1 cellular context compared by ENCODE assay signal in the genomic region with DNA sequence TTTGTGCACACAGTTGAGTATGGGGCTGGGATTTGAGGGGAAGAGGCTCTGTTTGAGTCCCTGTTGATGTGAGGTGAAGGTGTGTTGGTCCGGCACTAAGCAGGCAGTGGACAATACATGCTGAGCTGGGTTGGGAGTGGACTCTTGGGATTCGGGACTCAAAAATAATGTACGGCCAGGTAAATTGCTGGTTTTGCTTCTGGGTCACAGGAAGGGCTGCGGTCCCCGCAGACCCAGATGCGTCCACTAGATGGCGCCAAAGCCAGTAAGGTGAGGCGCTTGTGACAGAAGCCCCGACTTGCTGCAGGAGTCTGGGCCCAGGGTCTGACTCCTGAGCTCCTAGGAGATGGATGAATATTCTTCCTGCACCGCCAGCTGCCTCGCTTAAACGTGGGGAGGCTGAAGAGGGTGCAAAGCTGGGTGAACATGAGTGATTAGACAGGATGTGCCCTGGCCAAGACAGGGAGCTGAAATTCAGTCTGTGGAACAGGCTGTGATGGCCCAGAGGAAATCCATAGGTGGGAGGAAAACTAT.
A peak's percentile ranks its signal among the peaks of the same experiment; 100 is the strongest.
TF ChIP-seq lines count a peak whose summit lies in the region.

No MANE protein-coding gene starts in this region.

TF ChIP-seq in HEK293, 187 proteins besides CTCF, POLR2A, EP300 and RAD21 (continued from another document and continues in another):
- TF ChIP-seq, protein P1, sequence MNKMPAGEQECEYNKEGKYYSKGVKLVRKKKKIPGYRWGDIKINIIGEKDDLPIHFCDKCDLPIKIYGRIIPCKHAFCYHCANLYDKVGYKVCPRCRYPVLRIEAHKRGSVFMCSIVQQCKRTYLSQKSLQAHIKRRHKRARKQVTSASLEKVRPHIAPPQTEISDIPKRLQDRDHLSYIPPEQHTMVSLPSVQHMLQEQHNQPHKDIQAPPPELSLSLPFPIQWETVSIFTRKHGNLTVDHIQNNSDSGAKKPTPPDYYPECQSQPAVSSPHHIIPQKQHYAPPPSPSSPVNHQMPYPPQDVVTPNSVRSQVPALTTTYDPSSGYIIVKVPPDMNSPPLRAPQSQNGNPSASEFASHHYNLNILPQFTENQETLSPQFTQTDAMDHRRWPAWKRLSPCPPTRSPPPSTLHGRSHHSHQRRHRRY (tag by site-specific recombination; IDR thresholded peaks at IDR 0.05), result no peak
- TF ChIP-seq ZNF629 (tag by site-specific recombination; IDR thresholded peaks at IDR 0.05) (0 out of 2 replicates have a peak, but pooled peaks have one; percentile 28), ZNF175 (tag by site-specific recombination; IDR thresholded peaks at IDR 0.05) (no peak), MEIS1 (CRISPR knock-in tag; IDR thresholded peaks at IDR 0.05; ENCODE audit: borderline replicate concordance) (no peak), ZNF624 (tag by site-specific recombination; IDR thresholded peaks at IDR 0.05) (no peak), ZFHX2 (tag by site-specific recombination; conservative IDR thresholded peaks at IDR 0.05) (no peak), ZNF302 (tag by site-specific recombination; IDR thresholded peaks at IDR 0.05; ENCODE audit: low read depth) (no peak), ZNF76 (tag by site-specific recombination; IDR thresholded peaks at IDR 0.05; ENCODE audit: borderline replicate concordance, low read depth) (no peak), ZNF19 (tag by site-specific recombination; IDR thresholded peaks at IDR 0.05; ENCODE audit: low read depth) (no peak), ZNF184 (tag by site-specific recombination; IDR thresholded peaks at IDR 0.05) (no peak), ZNF2 (tag by site-specific recombination; IDR thresholded peaks at IDR 0.05) (peak; percentile 76; the same call in 1 of the 2 replicates), ZFP69B (tag by site-specific recombination; IDR thresholded peaks at IDR 0.05) (0 out of 2 replicates have a peak, but pooled peaks have one; percentile 58), ZNF654 (tag by site-specific recombination; IDR thresholded peaks at IDR 0.05; ENCODE audit: low read depth) (peak; percentile 97), ZNF157 (tag by site-specific recombination; IDR thresholded peaks at IDR 0.05) (no peak), ZNF140 (tag by site-specific recombination; IDR thresholded peaks at IDR 0.05) (no peak), GLIS2 (tag by site-specific recombination; IDR thresholded peaks at IDR 0.05) (no peak), KLF7 (tag by site-specific recombination; IDR thresholded peaks at IDR 0.05; ENCODE audit: borderline replicate concordance) (no peak), ZNF549 (tag by site-specific recombination; IDR thresholded peaks at IDR 0.05) (no peak), YY2 (tag by site-specific recombination; IDR thresholded peaks at IDR 0.05) (no peak; the same call in 1 of the 2 replicates), ZBTB17 (tag by site-specific recombination; IDR thresholded peaks at IDR 0.05) (peak; percentile 86), ZNF600 (tag by site-specific recombination; IDR thresholded peaks at IDR 0.05) (peak; percentile 91), ZNF621 (tag by site-specific recombination; IDR thresholded peaks at IDR 0.05) (no peak), ZNF785 (tag by site-specific recombination; IDR thresholded peaks at IDR 0.05) (no peak), ZNF514 (tag by site-specific recombination; IDR thresholded peaks at IDR 0.05) (no peak), ZNF239 (tag by site-specific recombination; IDR thresholded peaks at IDR 0.05) (no peak), ZNF404 (tag by site-specific recombination; IDR thresholded peaks at IDR 0.05) (no peak), ZNF426 (tag by site-specific recombination; IDR thresholded peaks at IDR 0.05) (no peak), SP7 (tag by site-specific recombination; IDR thresholded peaks at IDR 0.05) (peak; percentile 66; the same call in 1 of the 2 replicates), ZNF138 (tag by site-specific recombination; IDR thresholded peaks at IDR 0.05; ENCODE audit: borderline replicate concordance) (no peak), MZF1 (tag by site-specific recombination; IDR thresholded peaks at IDR 0.05; ENCODE audit: borderline replicate concordance) (no peak), ZNF623 (tag by site-specific recombination; IDR thresholded peaks at IDR 0.05) (no peak), ZSCAN16 (tag by site-specific recombination; IDR thresholded peaks at IDR 0.05) (no peak), ZNF843 (tag by site-specific recombination; IDR thresholded peaks at IDR 0.05) (no peak), ZNF529 (tag by site-specific recombination; IDR thresholded peaks at IDR 0.05; ENCODE audit: insufficient replicate concordance) (no peak), ZNF626 (tag by site-specific recombination; IDR thresholded peaks at IDR 0.05) (no peak), IKZF3 (tag by site-specific recombination; IDR thresholded peaks at IDR 0.05) (peak; percentile 38; the same call in 1 of the 2 replicates), ZFP37 (tag by site-specific recombination; IDR thresholded peaks at IDR 0.05) (no peak; the same call in 1 of the 2 replicates), RBAK (tag by site-specific recombination; IDR thresholded peaks at IDR 0.05) (no peak), ZNF48 (tag by site-specific recombination; IDR thresholded peaks at IDR 0.05) (no peak), OVOL3 (tag by site-specific recombination; IDR thresholded peaks at IDR 0.05) (no peak), ZNF37A (tag by site-specific recombination; IDR thresholded peaks at IDR 0.05) (no peak)
- TF ChIP-seq, protein P2, sequence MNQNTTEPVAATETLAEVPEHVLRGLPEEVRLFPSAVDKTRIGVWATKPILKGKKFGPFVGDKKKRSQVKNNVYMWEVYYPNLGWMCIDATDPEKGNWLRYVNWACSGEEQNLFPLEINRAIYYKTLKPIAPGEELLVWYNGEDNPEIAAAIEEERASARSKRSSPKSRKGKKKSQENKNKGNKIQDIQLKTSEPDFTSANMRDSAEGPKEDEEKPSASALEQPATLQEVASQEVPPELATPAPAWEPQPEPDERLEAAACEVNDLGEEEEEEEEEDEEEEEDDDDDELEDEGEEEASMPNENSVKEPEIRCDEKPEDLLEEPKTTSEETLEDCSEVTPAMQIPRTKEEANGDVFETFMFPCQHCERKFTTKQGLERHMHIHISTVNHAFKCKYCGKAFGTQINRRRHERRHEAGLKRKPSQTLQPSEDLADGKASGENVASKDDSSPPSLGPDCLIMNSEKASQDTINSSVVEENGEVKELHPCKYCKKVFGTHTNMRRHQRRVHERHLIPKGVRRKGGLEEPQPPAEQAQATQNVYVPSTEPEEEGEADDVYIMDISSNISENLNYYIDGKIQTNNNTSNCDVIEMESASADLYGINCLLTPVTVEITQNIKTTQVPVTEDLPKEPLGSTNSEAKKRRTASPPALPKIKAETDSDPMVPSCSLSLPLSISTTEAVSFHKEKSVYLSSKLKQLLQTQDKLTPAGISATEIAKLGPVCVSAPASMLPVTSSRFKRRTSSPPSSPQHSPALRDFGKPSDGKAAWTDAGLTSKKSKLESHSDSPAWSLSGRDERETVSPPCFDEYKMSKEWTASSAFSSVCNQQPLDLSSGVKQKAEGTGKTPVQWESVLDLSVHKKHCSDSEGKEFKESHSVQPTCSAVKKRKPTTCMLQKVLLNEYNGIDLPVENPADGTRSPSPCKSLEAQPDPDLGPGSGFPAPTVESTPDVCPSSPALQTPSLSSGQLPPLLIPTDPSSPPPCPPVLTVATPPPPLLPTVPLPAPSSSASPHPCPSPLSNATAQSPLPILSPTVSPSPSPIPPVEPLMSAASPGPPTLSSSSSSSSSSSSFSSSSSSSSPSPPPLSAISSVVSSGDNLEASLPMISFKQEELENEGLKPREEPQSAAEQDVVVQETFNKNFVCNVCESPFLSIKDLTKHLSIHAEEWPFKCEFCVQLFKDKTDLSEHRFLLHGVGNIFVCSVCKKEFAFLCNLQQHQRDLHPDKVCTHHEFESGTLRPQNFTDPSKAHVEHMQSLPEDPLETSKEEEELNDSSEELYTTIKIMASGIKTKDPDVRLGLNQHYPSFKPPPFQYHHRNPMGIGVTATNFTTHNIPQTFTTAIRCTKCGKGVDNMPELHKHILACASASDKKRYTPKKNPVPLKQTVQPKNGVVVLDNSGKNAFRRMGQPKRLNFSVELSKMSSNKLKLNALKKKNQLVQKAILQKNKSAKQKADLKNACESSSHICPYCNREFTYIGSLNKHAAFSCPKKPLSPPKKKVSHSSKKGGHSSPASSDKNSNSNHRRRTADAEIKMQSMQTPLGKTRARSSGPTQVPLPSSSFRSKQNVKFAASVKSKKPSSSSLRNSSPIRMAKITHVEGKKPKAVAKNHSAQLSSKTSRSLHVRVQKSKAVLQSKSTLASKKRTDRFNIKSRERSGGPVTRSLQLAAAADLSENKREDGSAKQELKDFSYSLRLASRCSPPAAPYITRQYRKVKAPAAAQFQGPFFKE (tag by site-specific recombination; IDR thresholded peaks at IDR 0.05; ENCODE audit: borderline replicate concordance), result no peak
- TF ChIP-seq, protein P3, sequence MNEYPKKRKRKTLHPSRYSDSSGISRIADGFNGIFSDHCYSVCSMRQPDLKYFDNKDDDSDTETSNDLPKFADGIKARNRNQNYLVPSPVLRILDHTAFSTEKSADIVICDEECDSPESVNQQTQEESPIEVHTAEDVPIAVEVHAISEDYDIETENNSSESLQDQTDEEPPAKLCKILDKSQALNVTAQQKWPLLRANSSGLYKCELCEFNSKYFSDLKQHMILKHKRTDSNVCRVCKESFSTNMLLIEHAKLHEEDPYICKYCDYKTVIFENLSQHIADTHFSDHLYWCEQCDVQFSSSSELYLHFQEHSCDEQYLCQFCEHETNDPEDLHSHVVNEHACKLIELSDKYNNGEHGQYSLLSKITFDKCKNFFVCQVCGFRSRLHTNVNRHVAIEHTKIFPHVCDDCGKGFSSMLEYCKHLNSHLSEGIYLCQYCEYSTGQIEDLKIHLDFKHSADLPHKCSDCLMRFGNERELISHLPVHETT (tag by site-specific recombination; IDR thresholded peaks at IDR 0.05), result no peak
- TF ChIP-seq, protein P4, sequence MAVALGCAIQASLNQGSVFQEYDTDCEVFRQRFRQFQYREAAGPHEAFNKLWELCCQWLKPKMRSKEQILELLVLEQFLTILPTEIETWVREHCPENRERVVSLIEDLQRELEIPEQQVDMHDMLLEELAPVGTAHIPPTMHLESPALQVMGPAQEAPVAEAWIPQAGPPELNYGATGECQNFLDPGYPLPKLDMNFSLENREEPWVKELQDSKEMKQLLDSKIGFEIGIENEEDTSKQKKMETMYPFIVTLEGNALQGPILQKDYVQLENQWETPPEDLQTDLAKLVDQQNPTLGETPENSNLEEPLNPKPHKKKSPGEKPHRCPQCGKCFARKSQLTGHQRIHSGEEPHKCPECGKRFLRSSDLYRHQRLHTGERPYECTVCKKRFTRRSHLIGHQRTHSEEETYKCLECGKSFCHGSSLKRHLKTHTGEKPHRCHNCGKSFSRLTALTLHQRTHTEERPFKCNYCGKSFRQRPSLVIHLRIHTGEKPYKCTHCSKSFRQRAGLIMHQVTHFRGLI (tag by site-specific recombination; IDR thresholded peaks at IDR 0.05), result no peak
- TF ChIP-seq, protein P5, sequence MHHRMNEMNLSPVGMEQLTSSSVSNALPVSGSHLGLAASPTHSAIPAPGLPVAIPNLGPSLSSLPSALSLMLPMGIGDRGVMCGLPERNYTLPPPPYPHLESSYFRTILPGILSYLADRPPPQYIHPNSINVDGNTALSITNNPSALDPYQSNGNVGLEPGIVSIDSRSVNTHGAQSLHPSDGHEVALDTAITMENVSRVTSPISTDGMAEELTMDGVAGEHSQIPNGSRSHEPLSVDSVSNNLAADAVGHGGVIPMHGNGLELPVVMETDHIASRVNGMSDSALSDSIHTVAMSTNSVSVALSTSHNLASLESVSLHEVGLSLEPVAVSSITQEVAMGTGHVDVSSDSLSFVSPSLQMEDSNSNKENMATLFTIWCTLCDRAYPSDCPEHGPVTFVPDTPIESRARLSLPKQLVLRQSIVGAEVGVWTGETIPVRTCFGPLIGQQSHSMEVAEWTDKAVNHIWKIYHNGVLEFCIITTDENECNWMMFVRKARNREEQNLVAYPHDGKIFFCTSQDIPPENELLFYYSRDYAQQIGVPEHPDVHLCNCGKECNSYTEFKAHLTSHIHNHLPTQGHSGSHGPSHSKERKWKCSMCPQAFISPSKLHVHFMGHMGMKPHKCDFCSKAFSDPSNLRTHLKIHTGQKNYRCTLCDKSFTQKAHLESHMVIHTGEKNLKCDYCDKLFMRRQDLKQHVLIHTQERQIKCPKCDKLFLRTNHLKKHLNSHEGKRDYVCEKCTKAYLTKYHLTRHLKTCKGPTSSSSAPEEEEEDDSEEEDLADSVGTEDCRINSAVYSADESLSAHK (tag by site-specific recombination; IDR thresholded peaks at IDR 0.05), result no peak
- TF ChIP-seq, protein P6, sequence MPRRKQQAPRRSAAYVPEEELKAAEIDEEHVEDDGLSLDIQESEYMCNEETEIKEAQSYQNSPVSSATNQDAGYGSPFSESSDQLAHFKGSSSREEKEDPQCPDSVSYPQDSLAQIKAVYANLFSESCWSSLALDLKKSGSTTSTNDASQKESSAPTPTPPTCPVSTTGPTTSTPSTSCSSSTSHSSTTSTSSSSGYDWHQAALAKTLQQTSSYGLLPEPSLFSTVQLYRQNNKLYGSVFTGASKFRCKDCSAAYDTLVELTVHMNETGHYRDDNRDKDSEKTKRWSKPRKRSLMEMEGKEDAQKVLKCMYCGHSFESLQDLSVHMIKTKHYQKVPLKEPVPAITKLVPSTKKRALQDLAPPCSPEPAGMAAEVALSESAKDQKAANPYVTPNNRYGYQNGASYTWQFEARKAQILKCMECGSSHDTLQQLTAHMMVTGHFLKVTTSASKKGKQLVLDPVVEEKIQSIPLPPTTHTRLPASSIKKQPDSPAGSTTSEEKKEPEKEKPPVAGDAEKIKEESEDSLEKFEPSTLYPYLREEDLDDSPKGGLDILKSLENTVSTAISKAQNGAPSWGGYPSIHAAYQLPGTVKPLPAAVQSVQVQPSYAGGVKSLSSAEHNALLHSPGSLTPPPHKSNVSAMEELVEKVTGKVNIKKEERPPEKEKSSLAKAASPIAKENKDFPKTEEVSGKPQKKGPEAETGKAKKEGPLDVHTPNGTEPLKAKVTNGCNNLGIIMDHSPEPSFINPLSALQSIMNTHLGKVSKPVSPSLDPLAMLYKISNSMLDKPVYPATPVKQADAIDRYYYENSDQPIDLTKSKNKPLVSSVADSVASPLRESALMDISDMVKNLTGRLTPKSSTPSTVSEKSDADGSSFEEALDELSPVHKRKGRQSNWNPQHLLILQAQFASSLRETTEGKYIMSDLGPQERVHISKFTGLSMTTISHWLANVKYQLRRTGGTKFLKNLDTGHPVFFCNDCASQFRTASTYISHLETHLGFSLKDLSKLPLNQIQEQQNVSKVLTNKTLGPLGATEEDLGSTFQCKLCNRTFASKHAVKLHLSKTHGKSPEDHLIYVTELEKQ (tag by site-specific recombination; IDR thresholded peaks at IDR 0.05; ENCODE audit: borderline replicate concordance), result no peak
- TF ChIP-seq, protein P7, sequence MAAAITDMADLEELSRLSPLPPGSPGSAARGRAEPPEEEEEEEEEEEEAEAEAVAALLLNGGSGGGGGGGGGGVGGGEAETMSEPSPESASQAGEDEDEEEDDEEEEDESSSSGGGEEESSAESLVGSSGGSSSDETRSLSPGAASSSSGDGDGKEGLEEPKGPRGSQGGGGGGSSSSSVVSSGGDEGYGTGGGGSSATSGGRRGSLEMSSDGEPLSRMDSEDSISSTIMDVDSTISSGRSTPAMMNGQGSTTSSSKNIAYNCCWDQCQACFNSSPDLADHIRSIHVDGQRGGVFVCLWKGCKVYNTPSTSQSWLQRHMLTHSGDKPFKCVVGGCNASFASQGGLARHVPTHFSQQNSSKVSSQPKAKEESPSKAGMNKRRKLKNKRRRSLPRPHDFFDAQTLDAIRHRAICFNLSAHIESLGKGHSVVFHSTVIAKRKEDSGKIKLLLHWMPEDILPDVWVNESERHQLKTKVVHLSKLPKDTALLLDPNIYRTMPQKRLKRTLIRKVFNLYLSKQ (tag by site-specific recombination; IDR thresholded peaks at IDR 0.05; ENCODE audit: borderline replicate concordance), result no peak
